8 cellular contexts compared by ENCODE assay signal in genomic region chr4:99808260-99808857, GRCh38. TPM values are rescaled to one million over a fixed set of nuclear protein-coding genes. Genes with fewer than 3 reads are reported as not detected.
DNase-seq lines count a peak whose midpoint lies in the region; ATAC-seq and TF ChIP-seq lines count a peak whose summit lies in the region.

No MANE protein-coding gene starts in this region.

- no peaks in the 10 kb centered on the region for H3K4me1 ChIP-seq in GM23248 (ENCODE audit: insufficient read depth)
- H3K4me1 ChIP-seq in KMS-11 (ENCODE audit: low read depth, poor library complexity, severe bottlenecking) = no peaks in the 10 kb centered on the region

- no peak overlapping the region for H3K4me2 ChIP-seq in GM23248 (ENCODE audit: unreplicated experiment)
- no peak overlapping the region for H3K4me2 ChIP-seq in KMS-11

- in situ Hi-C loops in GM23248 (cut with MboI) = no loop called here

- peaks cover 30% of the 10 kb centered on the region for H3K27me3 Mint-ChIP-seq in T-helper 17 cell

- H3K9me3 ChIP-seq in GM23248 (ENCODE audit: low read depth) = no peaks in the 10 kb centered on the region
- H3K9me3 ChIP-seq in T-helper 17 cell (ENCODE audit: control insufficient read depth, low read length, poor library complexity, severe bottlenecking) = no peaks in the 10 kb centered on the region

- peak; percentile 71 for TF ChIP-seq CTCF in GM12864 (IDR thresholded peaks at IDR 0.05; ENCODE audit: low read depth, low read length, missing control alignments)
- TF ChIP-seq CTCF in KMS-11 (conservative IDR thresholded peaks at IDR 0.05; ENCODE audit: low read depth, low read length) = peak; percentile 90

- H3K27ac ChIP-seq in GM23248 (no peak overlapping the region), KMS-11 (no peak overlapping the region)

- H3K4me3 ChIP-seq in GM12864 (ENCODE audit: low read depth, low read length) (no peak overlapping the region), GM23248 (no peak overlapping the region), KMS-11 (IDR thresholded peaks at IDR 0.05; ENCODE audit: insufficient read depth, low read depth, low read length) (no peak overlapping the region)

- H3K36me3 ChIP-seq in GM23248 (ENCODE audit: low read depth) (no peaks in the 10 kb centered on the region), KMS-11 (ENCODE audit: insufficient read depth) (no peaks in the 10 kb centered on the region)

- no peaks in the 10 kb centered on the region for H4K20me1 ChIP-seq in GM23248 (ENCODE audit: insufficient read depth)
- no peaks in the 10 kb centered on the region for H4K20me1 ChIP-seq in KMS-11 (ENCODE audit: insufficient read depth)

- no peak overlapping the region for H2AFZ ChIP-seq in GM23248
- H2AFZ ChIP-seq in KMS-11 (ENCODE audit: low read depth) = no peak overlapping the region

- no peaks in the 10 kb centered on the region for H3K36me3 Mint-ChIP-seq in T-helper 17 cell (ENCODE audit: low read depth)

- no peak overlapping the region for H3K4me3 Mint-ChIP-seq in T-helper 17 cell

- H3F3A ChIP-seq in GM23248 (ENCODE audit: insufficient read depth) = no peaks in the 10 kb centered on the region

- no peaks in the 10 kb centered on the region for H3K9me2 ChIP-seq in GM23248 (ENCODE audit: insufficient read depth)

- DNase-seq in GM12864 (ENCODE audit: low read depth) (no peak), GM23248 (peak; percentile 59), T-helper 17 cell (peak; percentile 43 to 56 (median 43)), amniotic epithelial cell (ENCODE audit: low read depth) (peak; percentile 33), iPS-NIHi7 (ENCODE audit: extremely low spot score) (peak; percentile 79), NCI-H1048 (lab: John Stamatoyannopoulos, UW) (no peak)
- DNase-seq in stimulated activated CD4-positive, alpha-beta T cell treated with anti-CD3 and anti-CD28 coated beads, Interleukin-4, amount 100 ng/mL, for 4 hours = peak; percentile 61 to 70

- H3K9ac ChIP-seq in GM23248 = no peak overlapping the region
- no peak overlapping the region for H3K9ac ChIP-seq in KMS-11

- H3K27me3 ChIP-seq in GM23248 (replicated peaks; ENCODE audit: insufficient read depth) (0 out of 2 replicates have a peak, but pooled peaks cover 15% of the 10 kb centered on the region), KMS-11 (ENCODE audit: insufficient read depth, low read depth) (no peaks in the 10 kb centered on the region)

- H3K4me1 Mint-ChIP-seq in T-helper 17 cell = peaks cover 8% of the 10 kb centered on the region

- H3K79me2 ChIP-seq in GM23248 (ENCODE audit: insufficient read depth) (no peaks in the 10 kb centered on the region), KMS-11 (ENCODE audit: insufficient read depth, low read depth) (no peaks in the 10 kb centered on the region)

- H3K27ac Mint-ChIP-seq in T-helper 17 cell = no peak overlapping the region

- peak; percentile 97 for ATAC-seq in T-helper 17 cell

- WGBS in GM23248 (ENCODE audit: low coverage in 1 of 2, low lambda C conversion rate in 2 of 2, missing lambda C conversion rate in 2 of 2), 2 experiments = 15 to 17% methylated on average over 13 of the region's 13 CpGs

RNA-seq across cellular contexts. Expression of gene DAPP1, which starts 8.3 kb away (rescaled TPM):
- not detected in 2 replicates for total RNA-seq in GM23248 (2014; rRNA removed; shearing (Covaris generic))
- 0.13 TPM in 1 of 2 replicates, not detected in the other for polyA plus RNA-seq in GM23248 (2016; fragmentation: Nextera tagmentation; extraction: Ambion mirVana)
- 10 to 100 TPM; 24.5 to 50.4 TPM for total RNA-seq in T-helper 17 cell

Comparison
In these comparisons a context has a peak if more than half of its experiments do, and no peak if none do; other contexts are left out.
1. DNase-seq: peak in GM23248 (single experiment), T-helper 17 cell (3 of 3), amniotic epithelial cell (single experiment), iPS-NIHi7 (single experiment) and stimulated activated CD4-positive, alpha-beta T cell treated with anti-CD3 and anti-CD28 coated beads, Interleukin-4, amount 100 ng/mL, for 4 hours (2 of 2); none in GM12864 (single experiment) and NCI-H1048 (single experiment).
2. RNA of gene DAPP1, which starts 8.3 kb away (total RNA-seq): 24.5 to 50.4 TPM in T-helper 17 cell; not detected in GM23248; every median in the first group is over 10 times any median in the second.